8 cellular contexts compared by ENCODE assay signal in genomic region chr3:20056727-20057611, GRCh38. TPM values are rescaled to one million over a fixed set of nuclear protein-coding genes. Genes with fewer than 3 reads are reported as not detected.
A peak's percentile ranks its signal among the peaks of the same experiment; 100 is the strongest.
DNase-seq lines count a peak whose midpoint lies in the region; ATAC-seq, FAIRE-seq and TF ChIP-seq lines count a peak whose summit lies in the region.

No MANE protein-coding gene starts in this region.

- H4K12ac ChIP-seq in trophoblast cell (ENCODE audit: low read depth, low read length): no peak overlapping the region

- H4K91ac ChIP-seq in trophoblast cell (ENCODE audit: low read depth, low read length): peak overlapping the region; percentile 26

- no peaks in the 10 kb centered on the region for H3K36me3 Mint-ChIP-seq in GM23338 (ENCODE audit: low read depth)

- H3K36me3 ChIP-seq in liver (ENCODE audit: control insufficient read depth in 4 of 4, insufficient read depth in 3 of 4, low read depth in 1 of 4, low read length in 3 of 4) (no peaks in the 10 kb centered on the region), HepG2 (replicated peaks in 1 of 2; ENCODE audit: control insufficient read depth in 1 of 2, insufficient read depth in 2 of 2, low read length in 2 of 2) (no peaks in the 10 kb centered on the region), trophoblast cell (ENCODE audit: control insufficient read depth in 1 of 2, insufficient read depth in 2 of 2, low read length in 2 of 2) (no peaks in the 10 kb centered on the region), GM23338 (ENCODE audit: insufficient read depth) (no peaks in the 10 kb centered on the region)

- H3K9me3 Mint-ChIP-seq in GM23338: no peaks in the 10 kb centered on the region

- H2BK120ac ChIP-seq in trophoblast cell (ENCODE audit: insufficient read depth, low read length, poor library complexity): no peak overlapping the region

- no peak overlapping the region for H3K14ac ChIP-seq in trophoblast cell (ENCODE audit: low read length)

- no peaks in the 10 kb centered on the region for H4K20me1 ChIP-seq in HepG2 (ENCODE audit: insufficient read depth, low read length)
- H4K20me1 ChIP-seq in GM23338 (replicated peaks; ENCODE audit: insufficient read depth): no peaks in the 10 kb centered on the region; the same call in 1 of the 2 replicates

- H3K4ac ChIP-seq in trophoblast cell (ENCODE audit: low read depth, low read length): no peak overlapping the region

- H3K79me1 ChIP-seq in trophoblast cell (ENCODE audit: low read length): peaks cover 9% of the 10 kb centered on the region

- POLR2A ChIA-PET in HepG2 (lab: Yijun Ruan, JAX): no interaction called here

- no peak overlapping the region for H3K4me3 Mint-ChIP-seq in GM23338

- no peak overlapping the region for H3K18ac ChIP-seq in trophoblast cell (ENCODE audit: low read length)

- H3K4me3 ChIP-seq in liver (ENCODE audit: low read depth in 1 of 3, low read length in 3 of 3) (no peak overlapping the region), HepG2 (replicated peaks in 1 of 3; ENCODE audit: insufficient read depth in 1 of 3, low read depth in 2 of 3, low read length in 3 of 3) (no peak overlapping the region), epithelial cell of esophagus (ENCODE audit: low read length) (peak overlapping the region; percentile 27), trophoblast cell (ENCODE audit: low read depth, low read length) (no peak overlapping the region), GM23338 (no peak overlapping the region)

- H2AFZ ChIP-seq in HepG2 (ENCODE audit: low read length): no peak overlapping the region
- no peak overlapping the region for H2AFZ ChIP-seq in trophoblast cell (ENCODE audit: insufficient read depth, low read length, poor library complexity)
- no peak overlapping the region for H2AFZ ChIP-seq in GM23338

- H2AK5ac ChIP-seq in trophoblast cell (ENCODE audit: low read length): no peak overlapping the region

- TF ChIP-seq RAD21 in liver (IDR thresholded peaks at IDR 0.05) (no peak), HepG2 (CRISPR knock-in tag; IDR thresholded peaks at IDR 0.05) (no peak), Ishikawa (IDR thresholded peaks at IDR 0.05; ENCODE audit: low read depth) (no peak)

- WGBS in liver: 30% methylated on average over 5 of the region's 5 CpGs
- 38% methylated on average over 5 of the region's 5 CpGs for WGBS in HepG2 (ENCODE audit: low lambda C conversion rate)
- no CpG with 5 or more reads among the region's 5 CpGs for WGBS in trophoblast cell (ENCODE audit: extremely low coverage, insufficient coverage, insufficient read length)

- intact Hi-C loops in HepG2 (cut with micrococcal nuclease; ENCODE audit: unreplicated experiment): no loop called here

- no peak overlapping the region for H2BK12ac ChIP-seq in trophoblast cell (ENCODE audit: low read length)

- H3K27me3 ChIP-seq in liver (ENCODE audit: control insufficient read depth in 4 of 4, insufficient read depth in 4 of 4, low read length in 3 of 4) (no peaks in the 10 kb centered on the region), HepG2 (ENCODE audit: control insufficient read depth in 1 of 2, insufficient read depth in 2 of 2, low read length in 2 of 2) (no peaks in the 10 kb centered on the region), trophoblast cell (ENCODE audit: insufficient read depth, low read length) (no peaks in the 10 kb centered on the region), GM23338 (ENCODE audit: insufficient read depth) (no peaks in the 10 kb centered on the region)

- H3K4me1 ChIP-seq in liver (ENCODE audit: control insufficient read depth in 4 of 4, insufficient read depth in 4 of 4, low read length in 3 of 4) (peaks cover 8 to 32% (median 22%) of the 10 kb centered on the region in 4 donors), HepG2 (ENCODE audit: insufficient read depth, low read length) (no peaks in the 10 kb centered on the region; the same call in 1 of the 2 replicates), trophoblast cell (ENCODE audit: control insufficient read depth in 1 of 2, insufficient read depth in 2 of 2, low read length in 2 of 2) (peaks cover 11 to 13% of the 10 kb centered on the region in 2 experiments), GM23338 (ENCODE audit: insufficient read depth) (peaks cover 9% of the 10 kb centered on the region)

- no peaks in the 10 kb centered on the region for H3K79me2 ChIP-seq in HepG2 (ENCODE audit: insufficient read depth, low read length)
- no peaks in the 10 kb centered on the region for H3K79me2 ChIP-seq in trophoblast cell (ENCODE audit: control insufficient read depth, insufficient read depth, low read length, poor library complexity)
- no peaks in the 10 kb centered on the region for H3K79me2 ChIP-seq in GM23338 (replicated peaks; ENCODE audit: insufficient read depth)

- CTCF ChIA-PET in HepG2 (lab: Yijun Ruan, JAX; ENCODE audit: low intra/inter-chr PET ratio, low total read pairs): no interaction called here

- no peak for TF ChIP-seq EP300 in HepG2 (IDR thresholded peaks at IDR 0.05; ENCODE audit: low read depth in 2 of 2, low read length in 2 of 2)
- no peak for TF ChIP-seq EP300 in HepG2 (CRISPR knock-in tag; IDR thresholded peaks at IDR 0.05; ENCODE audit: borderline replicate concordance)
- TF ChIP-seq EP300 in Ishikawa (IDR thresholded peaks at IDR 0.05; ENCODE audit: borderline replicate concordance): no peak

- ATAC-seq in HepG2 (no peak), GM23338 (no peak)

- H3K9me2 ChIP-seq in GM23338 (ENCODE audit: insufficient read depth): no peaks in the 10 kb centered on the region

- H3K27ac ChIP-seq in liver (ENCODE audit: low read depth in 1 of 2, low read length in 2 of 2) (peak overlapping the region; percentile 33 to 80), HepG2 (ENCODE audit: extremely low read length, insufficient read depth, low read length) (no peak overlapping the region), trophoblast cell (ENCODE audit: low read depth, low read length) (peak overlapping the region; percentile 83), GM23338 (ENCODE audit: low read depth) (no peak overlapping the region)

- H4K8ac ChIP-seq in trophoblast cell (ENCODE audit: low read depth, low read length): peak overlapping the region; percentile 23

- no peaks in the 10 kb centered on the region for H3K4me1 Mint-ChIP-seq in GM23338

- no peak overlapping the region for H3K23ac ChIP-seq in trophoblast cell (ENCODE audit: low read length)

- no peak for TF ChIP-seq POLR2A in HepG2 (IDR thresholded peaks at IDR 0.05; ENCODE audit: insufficient read depth in 1 of 2, low read depth in 2 of 2, low read length in 2 of 2)

- no TSS peak for BruUV-seq in HepG2 (replicated peaks; lab: Mats Ljungman, UMichigan)

- H3F3A ChIP-seq in GM23338 (replicated peaks; ENCODE audit: low read depth): no peaks in the 10 kb centered on the region

- in situ Hi-C loops in HepG2 (cut with HindIII; ENCODE audit: extremely low pct_ligation_motif_present, low pct_unique_long_range_greater_than_20kb): no loop called here

- no peak for DNase-seq in HepG2 (ENCODE audit: low spot score)
- DNase-seq in epithelial cell of esophagus (ENCODE audit: low read depth): peak; percentile 99
- DNase-seq in trophoblast cell: peak; percentile 92 to 97
- no peak for DNase-seq in GM23338 (ENCODE audit: low spot score)
- no peak for DNase-seq in NCI-H187 treated with DMSO at 0.1 percent for 48 hours (lab: John Stamatoyannopoulos, UW)
- no peak for DNase-seq in NCI-H2227 (lab: John Stamatoyannopoulos, UW; ENCODE audit: unreplicated experiment)

- no peaks in the 10 kb centered on the region for H3K9me3 ChIP-seq in liver (ENCODE audit: control insufficient read depth in 4 of 4, low read length in 3 of 4)
- no peaks in the 10 kb centered on the region for H3K9me3 ChIP-seq in HepG2 (ENCODE audit: low read length)
- H3K9me3 ChIP-seq in trophoblast cell (ENCODE audit: insufficient read depth, low read depth, low read length): no peaks in the 10 kb centered on the region

- no peak for TF ChIP-seq CTCF in liver (IDR thresholded peaks at IDR 0.05; ENCODE audit: low read depth, low read length, missing input control)
- no peak for TF ChIP-seq CTCF in HepG2 (CRISPR knock-in tag; IDR thresholded peaks at IDR 0.05)
- no peak for TF ChIP-seq CTCF in epithelial cell of esophagus (IDR thresholded peaks at IDR 0.05; ENCODE audit: insufficient read depth, low read depth, low read length, missing control alignments)
- TF ChIP-seq CTCF in GM23338 (conservative IDR thresholded peaks at IDR 0.05; ENCODE audit: low read depth in 2 of 2): no peak

- no peak overlapping the region for H3K27ac Mint-ChIP-seq in GM23338

- H2BK5ac ChIP-seq in trophoblast cell (ENCODE audit: low read depth, low read length, poor library complexity): peak overlapping the region; percentile 30

- no peak overlapping the region for H3K4me2 ChIP-seq in HepG2 (ENCODE audit: low read depth, low read length)
- H3K4me2 ChIP-seq in trophoblast cell (ENCODE audit: low read length): peak overlapping the region; percentile 14
- H3K4me2 ChIP-seq in GM23338: no peak overlapping the region

- H3K9ac ChIP-seq in liver (ENCODE audit: low read depth in 1 of 2, low read length in 2 of 2) (no peak overlapping the region), HepG2 (ENCODE audit: insufficient read depth, low read depth, low read length) (no peak overlapping the region), trophoblast cell (ENCODE audit: low read length) (no peak overlapping the region)

- no peak for FAIRE-seq in HepG2 (lab: Jason Lieb, UNC)

- no peaks in the 10 kb centered on the region for H3K27me3 Mint-ChIP-seq in GM23338 (ENCODE audit: insufficient read depth, low read depth, poor library complexity)

RNA-seq across cellular contexts. Expression of gene KAT2B, which starts 16.7 kb away (rescaled TPM):
- total RNA-seq in liver (10 to 100 TPM; 20.6 to 58.5 TPM), HepG2 (2016; rRNA removed; fragmentation: Illumina TruSeq; extraction: Trizol) (0.97 and 1.00 TPM in 2 replicates)
- polyA plus RNA-seq in liver (10 to 100 TPM in 1 of 2 donors, 1 to 10 TPM in 1; 7.5 to 12.0 TPM), HepG2 (2011; rRNA removed) (1.4 and 1.7 TPM in 2 replicates), GM23338 (2016; fragmentation: Nextera tagmentation; extraction: Ambion mirVana) (1.3 and 1.7 TPM in 2 replicates)
- 0.09 and 0.30 TPM in 2 replicates for total RNA-seq in HepG2 (2016; cell fraction: cytosol; rRNA removed; fragmentation: Illumina TruSeq; extraction: Trizol; ENCODE audit: low read depth)
- total RNA-seq in HepG2 (2016; cell fraction: insoluble cytoplasmic fraction; rRNA removed; fragmentation: Illumina TruSeq; extraction: Trizol): 1.5 and 2.1 TPM in 2 replicates
- total RNA-seq in HepG2 (2016; cell fraction: membrane; rRNA removed; fragmentation: Illumina TruSeq; extraction: Trizol): 0.76 and 1.1 TPM in 2 replicates
- total RNA-seq in HepG2 (2016; cell fraction: nucleus; rRNA removed; fragmentation: Illumina TruSeq; extraction: Trizol): 2.9 and 3.8 TPM in 2 replicates
- 0.52 and 0.92 TPM in 2 replicates for polyA plus RNA-seq in HepG2 (2011; cell fraction: cytosol; rRNA removed)
- 1.9 and 2.4 TPM in 2 replicates for polyA plus RNA-seq in HepG2 (2011; cell fraction: nucleus; rRNA removed)
- polyA plus RNA-seq in HepG2 (2012): 1.3 and 1.7 TPM in 2 replicates
- 0.16 and 0.21 TPM in 2 replicates for polyA plus RNA-seq in HepG2 (2016; cell fraction: cytosol; fragmentation: Illumina TruSeq; extraction: Trizol; ENCODE audit: low read depth)
- polyA plus RNA-seq in HepG2 (2016; cell fraction: insoluble cytoplasmic fraction; fragmentation: Illumina TruSeq; extraction: Trizol; ENCODE audit: low read depth): 1.2 and 1.7 TPM in 2 replicates
- 0.60 and 0.66 TPM in 2 replicates for polyA plus RNA-seq in HepG2 (2016; cell fraction: membrane; fragmentation: Illumina TruSeq; extraction: Trizol; ENCODE audit: low read depth)
- polyA plus RNA-seq in HepG2 (2016; cell fraction: nucleus; fragmentation: Illumina TruSeq; extraction: Trizol; ENCODE audit: insufficient read depth, low read depth): 2.6 and 3.1 TPM in 2 replicates
- 1.3 and 6.1 TPM in 2 replicates for polyA minus RNA-seq in HepG2 (2011; rRNA and poly(A)+ RNA removed; ENCODE audit: low replicate concordance)
- 1.7 and 2.0 TPM in 2 replicates for polyA minus RNA-seq in HepG2 (2011; cell fraction: cytosol; rRNA and poly(A)+ RNA removed)
- polyA minus RNA-seq in HepG2 (2011; cell fraction: nucleus; rRNA and poly(A)+ RNA removed): 3.2 and 4.8 TPM in 2 replicates
- 16.7 and 17.5 TPM in 2 replicates for polyA plus RNA-seq in trophoblast cell (2013)
- 1.7 and 4.4 TPM in 2 replicates for total RNA-seq in GM23338 (2014; rRNA removed; shearing (Covaris generic))

RNA-seq across cellular contexts. Expression of gene PP2D1, which starts 44.9 kb away (rescaled TPM):
- total RNA-seq in liver: not detected
- under 1 TPM in 1 of 2 donors, not detected in 1; 0.31 TPM for polyA plus RNA-seq in liver
- total RNA-seq in HepG2 (2016; rRNA removed; fragmentation: Illumina TruSeq; extraction: Trizol): not detected in 2 replicates
- total RNA-seq in HepG2 (2016; cell fraction: cytosol; rRNA removed; fragmentation: Illumina TruSeq; extraction: Trizol; ENCODE audit: low read depth): not detected in 2 replicates
- not detected in 2 replicates for total RNA-seq in HepG2 (2016; cell fraction: insoluble cytoplasmic fraction; rRNA removed; fragmentation: Illumina TruSeq; extraction: Trizol)
- total RNA-seq in HepG2 (2016; cell fraction: membrane; rRNA removed; fragmentation: Illumina TruSeq; extraction: Trizol): not detected in 2 replicates
- total RNA-seq in HepG2 (2016; cell fraction: nucleus; rRNA removed; fragmentation: Illumina TruSeq; extraction: Trizol): not detected in 2 replicates
- polyA plus RNA-seq in HepG2 (2011; rRNA removed): not detected in 2 replicates
- polyA plus RNA-seq in HepG2 (2011; cell fraction: cytosol; rRNA removed): not detected in 2 replicates
- not detected in 2 replicates for polyA plus RNA-seq in HepG2 (2011; cell fraction: nucleus; rRNA removed)
- polyA plus RNA-seq in HepG2 (2012): 0.09 and 0.20 TPM in 2 replicates
- polyA plus RNA-seq in HepG2 (2016; cell fraction: cytosol; fragmentation: Illumina TruSeq; extraction: Trizol; ENCODE audit: low read depth): not detected in 2 replicates
- not detected in 2 replicates for polyA plus RNA-seq in HepG2 (2016; cell fraction: insoluble cytoplasmic fraction; fragmentation: Illumina TruSeq; extraction: Trizol; ENCODE audit: low read depth)
- polyA plus RNA-seq in HepG2 (2016; cell fraction: membrane; fragmentation: Illumina TruSeq; extraction: Trizol; ENCODE audit: low read depth): not detected in 2 replicates
- polyA plus RNA-seq in HepG2 (2016; cell fraction: nucleus; fragmentation: Illumina TruSeq; extraction: Trizol; ENCODE audit: insufficient read depth, low read depth): not detected in 2 replicates
- not detected in 2 replicates for polyA minus RNA-seq in HepG2 (2011; rRNA and poly(A)+ RNA removed; ENCODE audit: low replicate concordance)
- not detected in 2 replicates for polyA minus RNA-seq in HepG2 (2011; cell fraction: cytosol; rRNA and poly(A)+ RNA removed)
- polyA minus RNA-seq in HepG2 (2011; cell fraction: nucleus; rRNA and poly(A)+ RNA removed): not detected in 2 replicates
- not detected in 2 replicates for polyA plus RNA-seq in trophoblast cell (2013)
- total RNA-seq in GM23338 (2014; rRNA removed; shearing (Covaris generic)): not detected in 2 replicates
- polyA plus RNA-seq in GM23338 (2016; fragmentation: Nextera tagmentation; extraction: Ambion mirVana): 0.40 and 0.42 TPM in 2 replicates

Comparison
In these comparisons a context has a peak if more than half of its experiments do, and no peak if none do; other contexts are left out.
1. H3K27ac ChIP-seq: peak in liver (2 of 2) and trophoblast cell (single experiment); none in HepG2 (single experiment) and GM23338 (single experiment).
2. DNase-seq: peak in epithelial cell of esophagus (single experiment) and trophoblast cell (2 of 2); none in HepG2 (single experiment), GM23338 (single experiment), NCI-H187 treated with DMSO at 0.1 percent for 48 hours (single experiment) and NCI-H2227 (single experiment).